Comparison of ENCODE assay signal across 13 cellular contexts in genomic region chr18:42182728-42183700, GRCh38.
DNase-seq lines count a peak whose midpoint lies in the region; ATAC-seq and TF ChIP-seq lines count a peak whose summit lies in the region.
"Had no signal": no experiment of that assay in that cellular context is flagged by ENCODE, and none has a peak within 500 bp of the region (broad histone marks: within the 10 kb centered on the region; RNA-seq: fewer than 3 reads in every experiment).

No MANE protein-coding gene starts in this region.

- no peaks in the 10 kb centered on the region for H3K36me3 Mint-ChIP-seq in mesothelial cell of epicardium
- no peaks in the 10 kb centered on the region for H3K36me3 Mint-ChIP-seq in T-helper 17 cell (ENCODE audit: low read depth)
- H3K36me3 Mint-ChIP-seq: brain had no signal

- no peaks in the 10 kb centered on the region for H3K9me3 ChIP-seq in T-helper 17 cell (ENCODE audit: control insufficient read depth, low read length, poor library complexity, severe bottlenecking)

- H3K4me3 Mint-ChIP-seq in mesothelial cell of epicardium (no peak overlapping the region), T-helper 17 cell (no peak overlapping the region)
- H3K4me3 Mint-ChIP-seq: brain, H9 had no signal

- no peak overlapping the region for H3K4me3 ChIP-seq in AG10803 (ENCODE audit: low read length)
- no peak overlapping the region for H3K4me3 ChIP-seq in astrocyte of the cerebellum (ENCODE audit: low read depth, low read length)
- no peak overlapping the region for H3K4me3 ChIP-seq in foreskin fibroblast (ENCODE audit: low read depth in 1 of 2, low read length in 2 of 2)

- peaks cover 5% of the 10 kb centered on the region for H3K9me3 Mint-ChIP-seq in mesothelial cell of epicardium

- H3K27me3 Mint-ChIP-seq in mesothelial cell of epicardium (ENCODE audit: low read depth) (no peaks in the 10 kb centered on the region), T-helper 17 cell (no peaks in the 10 kb centered on the region)

- H3K4me1 Mint-ChIP-seq in mesothelial cell of epicardium: peaks cover 12% of the 10 kb centered on the region
- no peaks in the 10 kb centered on the region for H3K4me1 Mint-ChIP-seq in T-helper 17 cell
- H3K4me1 Mint-ChIP-seq: H9 had no signal

- no peak for ATAC-seq in T-helper 17 cell

- in situ Hi-C loops in astrocyte of the cerebellum (cut with HindIII; ENCODE audit: low sequenced_read_pairs): no loop called here

- DNase-seq in AG10803 (ENCODE audit: low read depth) (peak; percentile 54), NCI-H446 treated with DMSO at 0.1 percent for 48 hours (lab: John Stamatoyannopoulos, UW) (peak; percentile 74), astrocyte of the cerebellum (ENCODE audit: low read depth) (peak; percentile 37), left kidney (ENCODE audit: low read depth, low spot score) (peak; percentile 43), NCI-H1417 treated with DMSO at 0.1 percent for 48 hours (lab: John Stamatoyannopoulos, UW) (no peak), mesothelial cell of epicardium (ENCODE audit: low spot score in 2 of 2, unreplicated experiment in 2 of 2) (no peak), foreskin fibroblast (no peak), T-helper 17 cell (no peak)
- DNase-seq: activated effector memory CD4-positive, alpha-beta T cell treated with anti-CD3 and anti-CD28 coated beads, Interleukin-2, amount 50 U/mL, for 16 hours; H9; NCI-H2171; stimulated activated naive CD4-positive, alpha-beta T cell had no signal

- TF ChIP-seq CTCF in AG10803 (conservative IDR thresholded peaks at IDR 0.05; ENCODE audit: low read length) (no peak), astrocyte of the cerebellum (IDR thresholded peaks at IDR 0.05; ENCODE audit: low read depth, low read length, missing control alignments) (no peak), mesothelial cell of epicardium (IDR thresholded peaks at IDR 0.05; ENCODE audit: unreplicated experiment) (no peak), foreskin fibroblast (IDR thresholded peaks at IDR 0.05; ENCODE audit: low read depth, low read length) (no peak)

- H3K27ac Mint-ChIP-seq in mesothelial cell of epicardium (no peak overlapping the region), T-helper 17 cell (no peak overlapping the region)
- H3K27ac Mint-ChIP-seq: brain, H9 had no signal

Comparison
In these comparisons a context has a peak if more than half of its experiments do, and no peak if none do; other contexts are left out.
1. DNase-seq: peak in AG10803 (single experiment), NCI-H446 treated with DMSO at 0.1 percent for 48 hours (single experiment), astrocyte of the cerebellum (single experiment) and left kidney (single experiment); none in NCI-H1417 treated with DMSO at 0.1 percent for 48 hours (single experiment), mesothelial cell of epicardium (0 of 2), foreskin fibroblast (0 of 2) and T-helper 17 cell (0 of 3).